Comparison of ENCODE assay signal across 17 cellular contexts in the genomic region with DNA sequence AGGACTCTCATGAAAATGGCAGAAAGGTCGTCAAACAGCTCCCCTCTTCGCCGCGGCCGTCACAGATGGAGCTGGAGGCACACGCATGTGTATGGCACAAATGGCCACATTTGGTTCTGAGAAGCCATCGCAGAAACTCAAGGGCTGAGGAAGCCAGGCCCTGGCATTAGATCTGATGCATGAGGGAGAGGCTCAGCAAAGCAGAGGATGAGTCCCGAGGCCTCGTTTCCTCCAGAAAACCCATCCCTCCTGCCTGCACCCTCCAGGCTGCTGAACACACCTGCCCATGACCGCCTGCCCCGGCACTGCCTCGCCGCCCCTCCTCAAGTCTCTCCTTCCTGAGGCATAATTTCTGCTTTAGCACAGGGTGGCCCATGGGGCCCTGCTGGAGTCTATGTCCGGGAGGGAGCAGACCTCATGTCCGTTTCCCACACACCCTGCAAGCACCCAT.
DNase-seq lines count a peak whose midpoint lies in the region; ATAC-seq and TF ChIP-seq lines count a peak whose summit lies in the region.
"Had no signal": no experiment of that assay in that cellular context is flagged by ENCODE, and none has a peak within 500 bp of the region (broad histone marks: within the 10 kb centered on the region; RNA-seq: fewer than 3 reads in every experiment).

No MANE protein-coding gene starts in this region.

- H3K36me3 Mint-ChIP-seq in glutamatergic neuron (ENCODE audit: unreplicated experiment), result peaks cover 15% of the 10 kb centered on the region

- no peak overlapping the region for H3K4me3 Mint-ChIP-seq in glutamatergic neuron (ENCODE audit: unreplicated experiment)

- peak; percentile 33 for DNase-seq in Right ventricle myocardium superior
- no peak for DNase-seq in left ventricle myocardium superior
- peak; percentile 6 for DNase-seq in glutamatergic neuron
- peak; percentile 14 for DNase-seq in posterior vena cava (ENCODE audit: low spot score)
- peak; percentile 51 for DNase-seq in upper lobe of right lung
- DNase-seq: ACHN; activated CD4-positive, alpha-beta T cell treated with anti-CD3 and anti-CD28 coated beads, Interleukin-2, amount 50 U/mL, for 1 hour; activated naive CD4-positive, alpha-beta T cell treated with Interleukin-2 at 50 U/mL for 16 hours; DMS153; GDM1; Kasumi-1; NCI-H1092 treated with DMSO at 0.1 percent for 48 hours; NCI-H2081 had no signal

- H3K27ac ChIP-seq in upper lobe of right lung, result no peak overlapping the region
- H3K27ac ChIP-seq: C4-2B had no signal

- ATAC-seq in Right ventricle myocardium superior (ENCODE audit: poor library complexity) (no peak), left ventricle myocardium superior (no peak), upper lobe of right lung (no peak), SK-N-SH treated with all-trans-retinoic acid at 6 μM for 48 hours (no peak), HG03159 (IDR thresholded peaks at IDR 0.05; ENCODE audit: unreplicated experiment) (no peak), GM19395 (IDR thresholded peaks at IDR 0.05; ENCODE audit: unreplicated experiment) (no peak)

- no peaks in the 10 kb centered on the region for H3K36me3 ChIP-seq in upper lobe of right lung

- H3K9me3 ChIP-seq in upper lobe of right lung, result no peaks in the 10 kb centered on the region

- TF ChIP-seq CTCF in glutamatergic neuron (IDR thresholded peaks at IDR 0.05; ENCODE audit: partially characterized antibody, unreplicated experiment) (no peak), upper lobe of right lung (IDR thresholded peaks at IDR 0.05) (no peak)

- H3K4me1 ChIP-seq in upper lobe of right lung, result peaks cover 14% of the 10 kb centered on the region

- H3K27me3 ChIP-seq in upper lobe of right lung, result no peaks in the 10 kb centered on the region

- H3K4me3 ChIP-seq in upper lobe of right lung, result no peak overlapping the region

- no peaks in the 10 kb centered on the region for H3K4me1 Mint-ChIP-seq in glutamatergic neuron (ENCODE audit: low read depth, unreplicated experiment)

- peaks cover 4% of the 10 kb centered on the region for H3K27me3 Mint-ChIP-seq in glutamatergic neuron (ENCODE audit: unreplicated experiment)

- no peak overlapping the region for H3K27ac Mint-ChIP-seq in glutamatergic neuron (ENCODE audit: unreplicated experiment)

- intact Hi-C loops in Right ventricle myocardium superior (cut with DNase I) (no loop called here), left ventricle myocardium superior (cut with micrococcal nuclease) (no loop called here), posterior vena cava (cut with DNase I) (loop anchor here in 1 of 2 donors (1.0 kb wide), 1 partner anchor 27 kb away; no protein-coding TSS in a partner anchor), upper lobe of right lung (cut with DNase I) (no loop called here)

- H3K9me3 Mint-ChIP-seq in glutamatergic neuron (ENCODE audit: unreplicated experiment), result peaks cover 3% of the 10 kb centered on the region

TF ChIP-seq in SK-N-SH treated with all-trans-retinoic acid at 6 μM for 48 hours, 23 proteins besides CTCF, POLR2A, EP300 and RAD21 (continues in another document):
- no peak for TF ChIP-seq RARB (CRISPR knock-in tag; IDR thresholded peaks at IDR 0.05)
- no peak for TF ChIP-seq ZNF70 (CRISPR knock-in tag; IDR thresholded peaks at IDR 0.05)
- no peak for TF ChIP-seq ISL1 (CRISPR knock-in tag; IDR thresholded peaks at IDR 0.05)
- TF ChIP-seq ZC3H10 (CRISPR knock-in tag; IDR thresholded peaks at IDR 0.05), result no peak
- no peak for TF ChIP-seq ZFP30 (CRISPR knock-in tag; IDR thresholded peaks at IDR 0.05)
- TF ChIP-seq ZNF565 (CRISPR knock-in tag; conservative IDR thresholded peaks at IDR 0.05; ENCODE audit: low read depth), result no peak
- TF ChIP-seq BACH2 (CRISPR knock-in tag; IDR thresholded peaks at IDR 0.05; ENCODE audit: borderline replicate concordance), result no peak
- no peak for TF ChIP-seq ZFP3 (CRISPR knock-in tag; IDR thresholded peaks at IDR 0.05)
- TF ChIP-seq ESRRG (CRISPR knock-in tag; IDR thresholded peaks at IDR 0.05), result no peak
- TF ChIP-seq SNAI2 (CRISPR knock-in tag; IDR thresholded peaks at IDR 0.05), result no peak
- no peak for TF ChIP-seq ARNTL (CRISPR knock-in tag; IDR thresholded peaks at IDR 0.05; ENCODE audit: borderline replicate concordance, low read depth)
- TF ChIP-seq, protein P1, sequence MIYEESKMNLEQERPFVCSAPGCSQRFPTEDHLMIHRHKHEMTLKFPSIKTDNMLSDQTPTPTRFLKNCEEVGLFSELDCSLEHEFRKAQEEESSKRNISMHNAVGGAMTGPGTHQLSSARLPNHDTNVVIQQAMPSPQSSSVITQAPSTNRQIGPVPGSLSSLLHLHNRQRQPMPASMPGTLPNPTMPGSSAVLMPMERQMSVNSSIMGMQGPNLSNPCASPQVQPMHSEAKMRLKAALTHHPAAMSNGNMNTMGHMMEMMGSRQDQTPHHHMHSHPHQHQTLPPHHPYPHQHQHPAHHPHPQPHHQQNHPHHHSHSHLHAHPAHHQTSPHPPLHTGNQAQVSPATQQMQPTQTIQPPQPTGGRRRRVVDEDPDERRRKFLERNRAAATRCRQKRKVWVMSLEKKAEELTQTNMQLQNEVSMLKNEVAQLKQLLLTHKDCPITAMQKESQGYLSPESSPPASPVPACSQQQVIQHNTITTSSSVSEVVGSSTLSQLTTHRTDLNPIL (CRISPR knock-in tag; IDR thresholded peaks at IDR 0.05; ENCODE audit: low read depth), result no peak
- TF ChIP-seq CSDC2 (CRISPR knock-in tag; IDR thresholded peaks at IDR 0.05), result no peak
- TF ChIP-seq, protein P2, sequence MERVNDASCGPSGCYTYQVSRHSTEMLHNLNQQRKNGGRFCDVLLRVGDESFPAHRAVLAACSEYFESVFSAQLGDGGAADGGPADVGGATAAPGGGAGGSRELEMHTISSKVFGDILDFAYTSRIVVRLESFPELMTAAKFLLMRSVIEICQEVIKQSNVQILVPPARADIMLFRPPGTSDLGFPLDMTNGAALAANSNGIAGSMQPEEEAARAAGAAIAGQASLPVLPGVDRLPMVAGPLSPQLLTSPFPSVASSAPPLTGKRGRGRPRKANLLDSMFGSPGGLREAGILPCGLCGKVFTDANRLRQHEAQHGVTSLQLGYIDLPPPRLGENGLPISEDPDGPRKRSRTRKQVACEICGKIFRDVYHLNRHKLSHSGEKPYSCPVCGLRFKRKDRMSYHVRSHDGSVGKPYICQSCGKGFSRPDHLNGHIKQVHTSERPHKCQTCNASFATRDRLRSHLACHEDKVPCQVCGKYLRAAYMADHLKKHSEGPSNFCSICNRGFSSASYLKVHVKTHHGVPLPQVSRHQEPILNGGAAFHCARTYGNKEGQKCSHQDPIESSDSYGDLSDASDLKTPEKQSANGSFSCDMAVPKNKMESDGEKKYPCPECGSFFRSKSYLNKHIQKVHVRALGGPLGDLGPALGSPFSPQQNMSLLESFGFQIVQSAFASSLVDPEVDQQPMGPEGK (CRISPR knock-in tag; IDR thresholded peaks at IDR 0.05; ENCODE audit: borderline replicate concordance), result no peak
- TF ChIP-seq, protein P3, sequence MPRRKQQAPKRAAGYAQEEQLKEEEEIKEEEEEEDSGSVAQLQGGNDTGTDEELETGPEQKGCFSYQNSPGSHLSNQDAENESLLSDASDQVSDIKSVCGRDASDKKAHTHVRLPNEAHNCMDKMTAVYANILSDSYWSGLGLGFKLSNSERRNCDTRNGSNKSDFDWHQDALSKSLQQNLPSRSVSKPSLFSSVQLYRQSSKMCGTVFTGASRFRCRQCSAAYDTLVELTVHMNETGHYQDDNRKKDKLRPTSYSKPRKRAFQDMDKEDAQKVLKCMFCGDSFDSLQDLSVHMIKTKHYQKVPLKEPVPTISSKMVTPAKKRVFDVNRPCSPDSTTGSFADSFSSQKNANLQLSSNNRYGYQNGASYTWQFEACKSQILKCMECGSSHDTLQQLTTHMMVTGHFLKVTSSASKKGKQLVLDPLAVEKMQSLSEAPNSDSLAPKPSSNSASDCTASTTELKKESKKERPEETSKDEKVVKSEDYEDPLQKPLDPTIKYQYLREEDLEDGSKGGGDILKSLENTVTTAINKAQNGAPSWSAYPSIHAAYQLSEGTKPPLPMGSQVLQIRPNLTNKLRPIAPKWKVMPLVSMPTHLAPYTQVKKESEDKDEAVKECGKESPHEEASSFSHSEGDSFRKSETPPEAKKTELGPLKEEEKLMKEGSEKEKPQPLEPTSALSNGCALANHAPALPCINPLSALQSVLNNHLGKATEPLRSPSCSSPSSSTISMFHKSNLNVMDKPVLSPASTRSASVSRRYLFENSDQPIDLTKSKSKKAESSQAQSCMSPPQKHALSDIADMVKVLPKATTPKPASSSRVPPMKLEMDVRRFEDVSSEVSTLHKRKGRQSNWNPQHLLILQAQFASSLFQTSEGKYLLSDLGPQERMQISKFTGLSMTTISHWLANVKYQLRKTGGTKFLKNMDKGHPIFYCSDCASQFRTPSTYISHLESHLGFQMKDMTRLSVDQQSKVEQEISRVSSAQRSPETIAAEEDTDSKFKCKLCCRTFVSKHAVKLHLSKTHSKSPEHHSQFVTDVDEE (CRISPR knock-in tag; IDR thresholded peaks at IDR 0.05), result no peak
- no peak for TF ChIP-seq OSR1 (CRISPR knock-in tag; IDR thresholded peaks at IDR 0.05)
- TF ChIP-seq, protein P4, sequence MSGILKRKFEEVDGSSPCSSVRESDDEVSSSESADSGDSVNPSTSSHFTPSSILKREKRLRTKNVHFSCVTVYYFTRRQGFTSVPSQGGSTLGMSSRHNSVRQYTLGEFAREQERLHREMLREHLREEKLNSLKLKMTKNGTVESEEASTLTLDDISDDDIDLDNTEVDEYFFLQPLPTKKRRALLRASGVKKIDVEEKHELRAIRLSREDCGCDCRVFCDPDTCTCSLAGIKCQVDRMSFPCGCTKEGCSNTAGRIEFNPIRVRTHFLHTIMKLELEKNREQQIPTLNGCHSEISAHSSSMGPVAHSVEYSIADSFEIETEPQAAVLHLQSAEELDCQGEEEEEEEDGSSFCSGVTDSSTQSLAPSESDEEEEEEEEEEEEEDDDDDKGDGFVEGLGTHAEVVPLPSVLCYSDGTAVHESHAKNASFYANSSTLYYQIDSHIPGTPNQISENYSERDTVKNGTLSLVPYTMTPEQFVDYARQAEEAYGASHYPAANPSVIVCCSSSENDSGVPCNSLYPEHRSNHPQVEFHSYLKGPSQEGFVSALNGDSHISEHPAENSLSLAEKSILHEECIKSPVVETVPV (CRISPR knock-in tag; IDR thresholded peaks at IDR 0.05), result no peak
- no peak for TF ChIP-seq ZNF8 (CRISPR knock-in tag; IDR thresholded peaks at IDR 0.05)
